In the genomic region with DNA sequence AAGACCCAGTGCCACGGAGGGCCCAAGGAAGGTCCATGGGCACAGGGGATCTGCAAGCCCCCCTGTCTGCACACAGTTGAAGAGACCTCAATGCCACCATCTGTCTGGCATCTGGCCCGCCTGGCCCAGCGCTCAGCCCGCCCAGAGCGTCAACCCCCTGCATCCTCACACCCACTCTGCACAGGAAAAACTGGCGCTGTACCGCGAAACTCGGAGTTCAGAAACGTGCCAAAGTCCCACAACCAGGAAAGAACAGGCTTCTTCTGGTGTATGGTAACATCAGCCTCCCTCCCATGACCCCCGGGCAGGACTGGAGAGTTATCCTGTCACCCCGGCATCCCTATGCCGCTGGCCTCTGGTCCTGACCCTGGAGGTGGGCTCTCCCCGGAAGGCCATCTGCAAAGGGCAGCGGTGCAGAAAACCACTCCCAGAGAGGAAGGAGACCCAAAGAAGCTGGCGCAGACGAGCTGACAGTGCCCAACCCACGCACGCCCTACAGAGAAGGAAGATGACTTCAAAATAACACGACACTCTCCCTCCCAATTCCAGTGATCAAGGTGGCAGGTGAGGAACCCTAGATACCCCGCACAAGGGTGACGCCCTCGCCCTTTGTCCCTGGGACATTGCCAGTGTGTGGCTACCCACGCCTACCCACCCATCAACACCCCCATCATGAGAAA, we compare ENCODE assay signal across 14 cellular contexts. TPM values are rescaled to one million over a fixed set of nuclear protein-coding genes. Genes with fewer than 3 reads are reported as not detected.
DNase-seq lines count a peak whose midpoint lies in the region; ATAC-seq and TF ChIP-seq lines count a peak whose summit lies in the region.
"Had no signal": no experiment of that assay in that cellular context is flagged by ENCODE, and none has a peak within 500 bp of the region (broad histone marks: within the 10 kb centered on the region; RNA-seq: fewer than 3 reads in every experiment).

No MANE protein-coding gene starts in this region.

- ATAC-seq in activated B cell treated with CpG ODN at 0.5 μM for 24 hours (ENCODE audit: low read depth), result peak; percentile 35
- no peak for ATAC-seq in lower lobe of right lung
- ATAC-seq: foreskin keratinocyte had no signal

- DNase-seq in NCI-H524 (lab: John Stamatoyannopoulos, UW) (peak; percentile 39 to 71), NCI-H524 treated with DMSO at 0.1 percent for 48 hours (lab: John Stamatoyannopoulos, UW) (no peak), activated B cell treated with CpG ODN at 0.5 μM for 24 hours (no peak), lower lobe of right lung (peak; percentile 25), transverse colon (peak; percentile 60), prostate gland (ENCODE audit: low spot score) (no peak), GM19238 (ENCODE audit: insufficient read length, low spot score) (no peak)
- DNase-seq in activated effector memory CD4-positive, alpha-beta T cell treated with anti-CD3 and anti-CD28 coated beads, Interleukin-2, amount 50 U/mL, for 16 hours, result no peak
- DNase-seq: activated CD4-positive, alpha-beta T cell treated with anti-CD3 and anti-CD28 coated beads, Interleukin-2, amount 50 U/mL, for 4 hours; activated T-cell treated with anti-CD3 and anti-CD28 coated beads, Interleukin-2, amount 50 U/mL, for 24 hours; foreskin keratinocyte; NCI-H1092; stimulated activated CD4-positive, alpha-beta T cell treated with anti-CD3 and anti-CD28 coated beads, Interleukin-2, amount 100 ng/mL, for 48 hours had no signal

- no peak for TF ChIP-seq EP300 in transverse colon (IDR thresholded peaks at IDR 0.05; ENCODE audit: low read depth)

- H3K9me3 ChIP-seq in lower lobe of right lung (no peaks in the 10 kb centered on the region), transverse colon (no peaks in the 10 kb centered on the region), prostate gland (no peaks in the 10 kb centered on the region)
- H3K9me3 ChIP-seq: SK-N-SH had no signal

- no peaks in the 10 kb centered on the region for H3K27me3 ChIP-seq in lower lobe of right lung (ENCODE audit: low read depth)
- no peaks in the 10 kb centered on the region for H3K27me3 ChIP-seq in transverse colon
- H3K27me3 ChIP-seq in prostate gland (replicated peaks; ENCODE audit: insufficient read depth), result no peaks in the 10 kb centered on the region
- H3K27me3 ChIP-seq: foreskin keratinocyte had no signal

- TF ChIP-seq CTCF in activated B cell treated with CpG ODN at 0.5 μM for 24 hours (IDR thresholded peaks at IDR 0.05), result no peak
- no peak for TF ChIP-seq CTCF in lower lobe of right lung (IDR thresholded peaks at IDR 0.05)
- no peak for TF ChIP-seq CTCF in transverse colon (IDR thresholded peaks at IDR 0.05)
- no peak for TF ChIP-seq CTCF in prostate gland (IDR thresholded peaks at IDR 0.05)

- no peaks in the 10 kb centered on the region for H3K9me3 Mint-ChIP-seq in activated B cell treated with CpG ODN at 0.5 μM for 24 hours
- H3K9me3 Mint-ChIP-seq: activated T-cell treated with anti-CD3 and anti-CD28 coated beads, Interleukin-2, amount 50 U/mL, for 24 hours had no signal

- WGBS in transverse colon (ENCODE audit: low coverage in 1 of 2), 2 donors, result 57% methylated on average over 24 of the region's 24 CpGs; no CpG with 5 or more reads in 1 of the 2 donors
- 92% methylated on average over 24 of the region's 24 CpGs for WGBS in prostate gland

- POLR2A ChIA-PET in activated B cell treated with CpG ODN at 0.5 μM for 24 hours (lab: Charles Lee), result interaction anchor here (1.5 kb wide), 1 partner anchor 17 kb away, joined by 7 read pairs; no protein-coding TSS in a partner anchor

- peak overlapping the region; percentile 71 for H3K4me3 Mint-ChIP-seq in activated B cell treated with CpG ODN at 0.5 μM for 24 hours
- H3K4me3 Mint-ChIP-seq: activated T-cell treated with anti-CD3 and anti-CD28 coated beads, Interleukin-2, amount 50 U/mL, for 24 hours had no signal

- H3K36me3 ChIP-seq in lower lobe of right lung (no peaks in the 10 kb centered on the region), transverse colon (no peaks in the 10 kb centered on the region), prostate gland (no peaks in the 10 kb centered on the region)

- CTCF ChIA-PET in activated B cell treated with CpG ODN at 0.5 μM for 24 hours (lab: Charles Lee), result interaction anchor here (1.0 to 1.2 kb wide), 2 partner anchors 11 to 17 kb away, joined by 3 to 6 read pairs; no protein-coding TSS in a partner anchor

- no peak overlapping the region for H3K4me3 ChIP-seq in lower lobe of right lung
- H3K4me3 ChIP-seq in transverse colon, result no peak overlapping the region
- no peak overlapping the region for H3K4me3 ChIP-seq in prostate gland

- H3K27me3 Mint-ChIP-seq in activated B cell treated with CpG ODN at 0.5 μM for 24 hours, result no peaks in the 10 kb centered on the region
- H3K27me3 Mint-ChIP-seq: activated T-cell treated with anti-CD3 and anti-CD28 coated beads, Interleukin-2, amount 50 U/mL, for 24 hours had no signal

- peaks cover 84% of the 10 kb centered on the region for H3K4me1 Mint-ChIP-seq in activated B cell treated with CpG ODN at 0.5 μM for 24 hours

- H3K27ac Mint-ChIP-seq in activated B cell treated with CpG ODN at 0.5 μM for 24 hours, result peak overlapping the region; percentile 87
- H3K27ac Mint-ChIP-seq: activated T-cell treated with anti-CD3 and anti-CD28 coated beads, Interleukin-2, amount 50 U/mL, for 24 hours had no signal

- TF ChIP-seq POLR2A in transverse colon (IDR thresholded peaks at IDR 0.05) (no peak), prostate gland (IDR thresholded peaks at IDR 0.05) (no peak)

- H3K36me3 Mint-ChIP-seq in activated B cell treated with CpG ODN at 0.5 μM for 24 hours (ENCODE audit: low read depth), result peaks cover 4% of the 10 kb centered on the region

- H3K4me1 ChIP-seq in lower lobe of right lung, result peaks cover 5% of the 10 kb centered on the region
- H3K4me1 ChIP-seq in transverse colon, result peaks cover 21 to 40% (median 35%) of the 10 kb centered on the region in 4 donors
- H3K4me1 ChIP-seq in prostate gland (replicated peaks), result no peaks in the 10 kb centered on the region

- intact Hi-C loops in activated B cell treated with CpG ODN at 0.5 μM for 24 hours (cut with micrococcal nuclease) (no loop called here), lower lobe of right lung (cut with DNase I) (no loop called here), transverse colon (cut with DNase I; ENCODE audit: low total_unique reads) (no loop called here), prostate gland (cut with DNase I) (no loop called here)

- H3K27ac ChIP-seq in lower lobe of right lung (no peak overlapping the region), transverse colon (peak overlapping the region in 3 of 4 donors; percentile 10 to 40 (median 32)), prostate gland (no peak overlapping the region)
- H3K27ac ChIP-seq: foreskin keratinocyte had no signal

- in situ Hi-C loops in transverse colon (cut with MboI; ENCODE audit: low pct_ligation_motif_present in 1 of 4, low pct_unique_long_range_greater_than_20kb in 1 of 4, low sequenced_read_pairs in 3 of 4), result no loop called here

RNA-seq across cellular contexts. Expression of a gene that starts 18.9 kb away (rescaled TPM):
- total RNA-seq in activated B cell treated with CpG ODN at 0.5 μM for 24 hours (92.9 and 99.6 TPM in 2 replicates), lower lobe of right lung (26.9 TPM), transverse colon (10 to 100 TPM in 3 of 4 donors, 1 to 10 TPM in 1; 8.2 to 52.4 (median 24.5) TPM), prostate gland (10 to 100 TPM; 13.5 to 19.5 TPM)

RNA-seq across cellular contexts. Expression of a gene that starts 52.0 kb away (rescaled TPM):
- total RNA-seq in activated B cell treated with CpG ODN at 0.5 μM for 24 hours, result 17.3 and 19.3 TPM in 2 replicates
- 15.6 TPM for total RNA-seq in lower lobe of right lung
- total RNA-seq in transverse colon, result 1 to 10 TPM; 3.2 to 6.6 (median 4.4) TPM
- total RNA-seq in prostate gland, result 10 to 100 TPM; 16.2 to 30.1 TPM

Comparison
In these comparisons a context has a peak if more than half of its experiments do, and no peak if none do; other contexts are left out.
1. DNase-seq: peak in NCI-H524 (2 of 2), lower lobe of right lung (single experiment) and transverse colon (single experiment); none in NCI-H524 treated with DMSO at 0.1 percent for 48 hours (single experiment), activated B cell treated with CpG ODN at 0.5 μM for 24 hours (single experiment), activated effector memory CD4-positive, alpha-beta T cell treated with anti-CD3 and anti-CD28 coated beads, Interleukin-2, amount 50 U/mL, for 16 hours (single experiment), prostate gland (single experiment) and GM19238 (single experiment).
2. H3K27ac ChIP-seq: peak in transverse colon (3 of 4); none in lower lobe of right lung (single experiment) and prostate gland (0 of 2).